In the genomic region with DNA sequence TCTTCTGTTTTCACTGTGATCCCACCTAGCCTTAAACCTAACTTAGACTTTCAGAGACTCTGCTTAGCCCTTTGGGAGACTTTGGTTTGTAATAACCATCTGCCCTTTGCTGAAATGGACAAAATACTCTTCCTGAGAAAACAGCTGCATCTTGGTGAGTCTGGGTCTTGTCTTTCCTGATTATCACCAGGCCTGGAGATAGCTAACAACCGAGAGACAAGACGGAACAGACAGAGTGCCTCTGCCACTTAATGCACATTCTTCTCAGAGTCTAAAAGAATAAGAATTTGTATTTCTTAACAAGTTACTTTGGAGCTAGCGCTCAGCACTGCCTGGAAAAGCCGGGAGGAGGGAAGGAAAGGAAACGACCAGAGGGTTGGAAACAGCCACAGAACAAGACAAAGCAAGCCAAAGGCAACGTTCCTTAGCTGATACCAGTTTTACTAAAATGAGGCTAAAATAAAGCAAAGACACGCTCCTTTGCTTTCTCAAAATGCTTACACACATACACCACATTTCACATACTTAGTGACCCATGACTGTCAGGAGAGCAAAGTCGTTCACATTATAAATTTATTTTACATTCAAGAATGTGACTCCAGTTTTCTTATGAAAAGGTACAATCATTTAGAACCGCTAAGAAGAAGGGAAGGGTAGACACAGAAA, we compare ENCODE assay signal across 14 cellular contexts.
A peak's percentile ranks its signal among the peaks of the same experiment; 100 is the strongest.
DNase-seq lines count a peak whose midpoint lies in the region; ATAC-seq and TF ChIP-seq lines count a peak whose summit lies in the region.
"Had no signal": no experiment of that assay in that cellular context is flagged by ENCODE, and none has a peak within 500 bp of the region (broad histone marks: within the 10 kb centered on the region; RNA-seq: fewer than 3 reads in every experiment).

No MANE protein-coding gene starts in this region.

- no peak for TF ChIP-seq CTCF in smooth muscle cell (IDR thresholded peaks at IDR 0.05; ENCODE audit: borderline replicate concordance, insufficient read depth, poor library complexity, severe bottlenecking)
- TF ChIP-seq CTCF in upper lobe of right lung (IDR thresholded peaks at IDR 0.05): no peak

- H3K36me3 ChIP-seq in smooth muscle cell (ENCODE audit: low read depth): peaks cover 20% of the 10 kb centered on the region
- H3K36me3 ChIP-seq in upper lobe of right lung: peaks cover 35% of the 10 kb centered on the region

- H3K4me3 ChIP-seq in smooth muscle cell (no peak overlapping the region), upper lobe of right lung (no peak overlapping the region)
- H3K4me3 ChIP-seq: coronary artery had no signal

- peak overlapping the region; percentile 2 for H3K4me2 ChIP-seq in smooth muscle cell

- H3K36me3 Mint-ChIP-seq in immature natural killer cell: peaks cover 0 to 33% (median 10%) of the 10 kb centered on the region in 3 donors
- H3K36me3 Mint-ChIP-seq in activated naive CD8-positive, alpha-beta T cell treated with anti-CD3 and anti-CD28 coated beads, Interleukin-2, amount 50 U/mL, for 24 hours (ENCODE audit: low read depth): peaks cover 31% of the 10 kb centered on the region

- TF ChIP-seq EP300 in Ishikawa (IDR thresholded peaks at IDR 0.05; ENCODE audit: borderline replicate concordance): peak; percentile 14; the same call in 1 of the 2 replicates

- H2AFZ ChIP-seq in smooth muscle cell (ENCODE audit: low read depth): no peak overlapping the region

- H3K27ac Mint-ChIP-seq in immature natural killer cell: peak overlapping the region in 5 of 6 donors; percentile 18 to 64 (median 44)
- no peak overlapping the region for H3K27ac Mint-ChIP-seq in activated naive CD8-positive, alpha-beta T cell treated with anti-CD3 and anti-CD28 coated beads, Interleukin-2, amount 50 U/mL, for 24 hours
- H3K27ac Mint-ChIP-seq: activated naive CD8-positive, alpha-beta T cell treated with anti-CD3 and anti-CD28 coated beads for 36 hours had no signal

- peaks cover 14% of the 10 kb centered on the region for H3F3A ChIP-seq in smooth muscle cell (ENCODE audit: low read depth)

- ATAC-seq in GM18867 (IDR thresholded peaks at IDR 0.05; ENCODE audit: unreplicated experiment) (peak; percentile 56), upper lobe of right lung (no peak)
- no peak for ATAC-seq in activated naive CD8-positive, alpha-beta T cell treated with anti-CD3 and anti-CD28 coated beads, Interleukin-2, amount 50 U/mL, for 24 hours

- H3K4me1 Mint-ChIP-seq in immature natural killer cell: peaks cover 34 to 57% of the 10 kb centered on the region in 2 donors
- peaks cover 11% of the 10 kb centered on the region for H3K4me1 Mint-ChIP-seq in activated naive CD8-positive, alpha-beta T cell treated with anti-CD3 and anti-CD28 coated beads, Interleukin-2, amount 50 U/mL, for 24 hours

- WGBS in smooth muscle cell (ENCODE audit: low lambda C conversion rate): 31% methylated on average over 9 of the region's 9 CpGs

- H3K79me2 ChIP-seq in smooth muscle cell (ENCODE audit: low read depth): peaks cover 67% of the 10 kb centered on the region

- H3K4me1 ChIP-seq in smooth muscle cell (ENCODE audit: low read depth) (peaks cover 7% of the 10 kb centered on the region), upper lobe of right lung (peaks cover 15% of the 10 kb centered on the region)

- peaks cover 80% of the 10 kb centered on the region for H4K20me1 ChIP-seq in smooth muscle cell (ENCODE audit: low read depth)

- H3K4me3 Mint-ChIP-seq in immature natural killer cell: no peak overlapping the region
- no peak overlapping the region for H3K4me3 Mint-ChIP-seq in activated naive CD8-positive, alpha-beta T cell treated with anti-CD3 and anti-CD28 coated beads, Interleukin-2, amount 50 U/mL, for 24 hours
- H3K4me3 Mint-ChIP-seq: activated naive CD8-positive, alpha-beta T cell treated with anti-CD3 and anti-CD28 coated beads for 36 hours; CD14-positive monocyte had no signal

- no peaks in the 10 kb centered on the region for H3K27me3 Mint-ChIP-seq in immature natural killer cell (ENCODE audit: low read depth in 3 of 3)
- H3K27me3 Mint-ChIP-seq in activated naive CD8-positive, alpha-beta T cell treated with anti-CD3 and anti-CD28 coated beads, Interleukin-2, amount 50 U/mL, for 24 hours: no peaks in the 10 kb centered on the region
- H3K27me3 Mint-ChIP-seq: activated naive CD8-positive, alpha-beta T cell treated with anti-CD3 and anti-CD28 coated beads for 36 hours had no signal

- TF ChIP-seq RAD21 in Ishikawa (IDR thresholded peaks at IDR 0.05; ENCODE audit: low read depth): no peak

- H3K9me3 ChIP-seq in smooth muscle cell (replicated peaks; ENCODE audit: low read depth) (no peaks in the 10 kb centered on the region), upper lobe of right lung (no peaks in the 10 kb centered on the region)

- intact Hi-C loops in upper lobe of right lung (cut with DNase I): no loop called here

- H3K27ac ChIP-seq in smooth muscle cell (ENCODE audit: low read depth) (peak overlapping the region; percentile 52), upper lobe of right lung (no peak overlapping the region)

- H3K9me3 Mint-ChIP-seq in immature natural killer cell: no peaks in the 10 kb centered on the region
- no peaks in the 10 kb centered on the region for H3K9me3 Mint-ChIP-seq in activated naive CD8-positive, alpha-beta T cell treated with anti-CD3 and anti-CD28 coated beads, Interleukin-2, amount 50 U/mL, for 24 hours
- H3K9me3 Mint-ChIP-seq: activated naive CD8-positive, alpha-beta T cell treated with anti-CD3 and anti-CD28 coated beads for 36 hours; CD14-positive monocyte had no signal

- no peaks in the 10 kb centered on the region for H3K27me3 ChIP-seq in smooth muscle cell (ENCODE audit: low read depth)
- H3K27me3 ChIP-seq in upper lobe of right lung: no peaks in the 10 kb centered on the region

- DNase-seq in immature natural killer cell (no peak), smooth muscle cell (lab: John Stamatoyannopoulos, UW; ENCODE audit: unreplicated experiment) (no peak), dermis blood vessel endothelial cell (no peak), upper lobe of right lung (no peak), DMS153 treated with DMSO at 0.1 percent for 48 hours (lab: John Stamatoyannopoulos, UW; ENCODE audit: unreplicated experiment) (no peak)
- DNase-seq in activated naive CD8-positive, alpha-beta T cell treated with anti-CD3 and anti-CD28 coated beads, Interleukin-2, amount 50 U/mL, for 24 hours: no peak
- DNase-seq: activated naive CD8-positive, alpha-beta T cell treated with anti-CD3 and anti-CD28 coated beads for 36 hours; GF-D8; NCI-H2029 treated with DMSO at 0.1 percent for 48 hours; SIG-M5 had no signal

- no peak overlapping the region for H3K9ac ChIP-seq in smooth muscle cell (ENCODE audit: low read depth)

TF ChIP-seq in Ishikawa, 13 proteins besides CTCF, POLR2A, EP300 and RAD21:
- TF ChIP-seq CEBPB (IDR thresholded peaks at IDR 0.05): no peak
- peak; percentile 81 for TF ChIP-seq TEAD4 (IDR thresholded peaks at IDR 0.05)
